Comparison of ENCODE assay signal across 1 cellular context in genomic region chr15:47394410-47394809, GRCh38.
TF ChIP-seq lines count a peak whose summit lies in the region.

No MANE protein-coding gene starts in this region.

TF ChIP-seq in GM23338, 12 proteins besides CTCF, POLR2A, EP300 and RAD21 (continued from another document):
- TF ChIP-seq, protein P1, sequence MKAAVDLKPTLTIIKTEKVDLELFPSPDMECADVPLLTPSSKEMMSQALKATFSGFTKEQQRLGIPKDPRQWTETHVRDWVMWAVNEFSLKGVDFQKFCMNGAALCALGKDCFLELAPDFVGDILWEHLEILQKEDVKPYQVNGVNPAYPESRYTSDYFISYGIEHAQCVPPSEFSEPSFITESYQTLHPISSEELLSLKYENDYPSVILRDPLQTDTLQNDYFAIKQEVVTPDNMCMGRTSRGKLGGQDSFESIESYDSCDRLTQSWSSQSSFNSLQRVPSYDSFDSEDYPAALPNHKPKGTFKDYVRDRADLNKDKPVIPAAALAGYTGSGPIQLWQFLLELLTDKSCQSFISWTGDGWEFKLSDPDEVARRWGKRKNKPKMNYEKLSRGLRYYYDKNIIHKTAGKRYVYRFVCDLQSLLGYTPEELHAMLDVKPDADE (IDR thresholded peaks at IDR 0.05): no peak
- TF ChIP-seq CREB1 (CRISPR knock-in tag; IDR thresholded peaks at IDR 0.05; ENCODE audit: low read depth) (no peak), JUNB (IDR thresholded peaks at IDR 0.05; ENCODE audit: unreplicated experiment) (no peak), EZH2phosphoT487 (IDR thresholded peaks at IDR 0.05; ENCODE audit: unreplicated experiment) (no peak)
